In the genomic region with DNA sequence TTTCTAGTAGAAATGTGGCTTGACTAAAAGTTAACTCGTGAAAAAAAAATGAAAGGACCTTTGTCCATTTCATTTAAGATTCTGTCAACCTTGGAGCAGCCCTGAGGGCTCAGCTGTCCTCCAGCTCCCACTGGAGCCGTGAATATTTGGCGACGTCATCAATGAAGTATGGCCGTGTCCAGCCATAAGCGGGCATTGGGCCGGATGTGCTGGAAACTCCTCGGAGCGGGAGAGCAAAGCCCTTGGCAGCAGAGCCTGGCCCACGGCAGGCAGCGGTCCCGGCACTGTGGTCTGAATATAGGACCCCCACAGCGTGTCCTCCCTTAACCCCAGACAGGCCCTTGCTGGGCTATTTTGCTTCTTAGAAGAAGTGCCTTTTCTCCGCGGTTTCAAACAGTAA, we compare ENCODE assay signal across 1 cellular context.
TF ChIP-seq lines count a peak whose summit lies in the region.

No MANE protein-coding gene starts in this region.

TF ChIP-seq in HepG2, 621 proteins besides CTCF, POLR2A, EP300 and RAD21 (continued from another document):
- TF ChIP-seq CREB1 (IDR thresholded peaks at IDR 0.05): 0 out of 2 replicates have a peak, but pooled peaks have one; percentile 44
- no peak for TF ChIP-seq CREB1 (CRISPR knock-in tag; IDR thresholded peaks at IDR 0.05)
- no peak for TF ChIP-seq ZSCAN20 (CRISPR knock-in tag; IDR thresholded peaks at IDR 0.05; ENCODE audit: borderline replicate concordance)
- no peak for TF ChIP-seq NR0B2 (CRISPR knock-in tag; IDR thresholded peaks at IDR 0.05)
- TF ChIP-seq PHF8 (CRISPR knock-in tag; IDR thresholded peaks at IDR 0.05): no peak
- TF ChIP-seq HOXA7 (CRISPR knock-in tag; IDR thresholded peaks at IDR 0.05): no peak
- no peak for TF ChIP-seq SRSF1 (optimal IDR thresholded peaks at IDR 0.05; ENCODE audit: low read depth, low read length)
- no peak for TF ChIP-seq ZNF143 (CRISPR knock-in tag; IDR thresholded peaks at IDR 0.05)
- TF ChIP-seq, protein P1, sequence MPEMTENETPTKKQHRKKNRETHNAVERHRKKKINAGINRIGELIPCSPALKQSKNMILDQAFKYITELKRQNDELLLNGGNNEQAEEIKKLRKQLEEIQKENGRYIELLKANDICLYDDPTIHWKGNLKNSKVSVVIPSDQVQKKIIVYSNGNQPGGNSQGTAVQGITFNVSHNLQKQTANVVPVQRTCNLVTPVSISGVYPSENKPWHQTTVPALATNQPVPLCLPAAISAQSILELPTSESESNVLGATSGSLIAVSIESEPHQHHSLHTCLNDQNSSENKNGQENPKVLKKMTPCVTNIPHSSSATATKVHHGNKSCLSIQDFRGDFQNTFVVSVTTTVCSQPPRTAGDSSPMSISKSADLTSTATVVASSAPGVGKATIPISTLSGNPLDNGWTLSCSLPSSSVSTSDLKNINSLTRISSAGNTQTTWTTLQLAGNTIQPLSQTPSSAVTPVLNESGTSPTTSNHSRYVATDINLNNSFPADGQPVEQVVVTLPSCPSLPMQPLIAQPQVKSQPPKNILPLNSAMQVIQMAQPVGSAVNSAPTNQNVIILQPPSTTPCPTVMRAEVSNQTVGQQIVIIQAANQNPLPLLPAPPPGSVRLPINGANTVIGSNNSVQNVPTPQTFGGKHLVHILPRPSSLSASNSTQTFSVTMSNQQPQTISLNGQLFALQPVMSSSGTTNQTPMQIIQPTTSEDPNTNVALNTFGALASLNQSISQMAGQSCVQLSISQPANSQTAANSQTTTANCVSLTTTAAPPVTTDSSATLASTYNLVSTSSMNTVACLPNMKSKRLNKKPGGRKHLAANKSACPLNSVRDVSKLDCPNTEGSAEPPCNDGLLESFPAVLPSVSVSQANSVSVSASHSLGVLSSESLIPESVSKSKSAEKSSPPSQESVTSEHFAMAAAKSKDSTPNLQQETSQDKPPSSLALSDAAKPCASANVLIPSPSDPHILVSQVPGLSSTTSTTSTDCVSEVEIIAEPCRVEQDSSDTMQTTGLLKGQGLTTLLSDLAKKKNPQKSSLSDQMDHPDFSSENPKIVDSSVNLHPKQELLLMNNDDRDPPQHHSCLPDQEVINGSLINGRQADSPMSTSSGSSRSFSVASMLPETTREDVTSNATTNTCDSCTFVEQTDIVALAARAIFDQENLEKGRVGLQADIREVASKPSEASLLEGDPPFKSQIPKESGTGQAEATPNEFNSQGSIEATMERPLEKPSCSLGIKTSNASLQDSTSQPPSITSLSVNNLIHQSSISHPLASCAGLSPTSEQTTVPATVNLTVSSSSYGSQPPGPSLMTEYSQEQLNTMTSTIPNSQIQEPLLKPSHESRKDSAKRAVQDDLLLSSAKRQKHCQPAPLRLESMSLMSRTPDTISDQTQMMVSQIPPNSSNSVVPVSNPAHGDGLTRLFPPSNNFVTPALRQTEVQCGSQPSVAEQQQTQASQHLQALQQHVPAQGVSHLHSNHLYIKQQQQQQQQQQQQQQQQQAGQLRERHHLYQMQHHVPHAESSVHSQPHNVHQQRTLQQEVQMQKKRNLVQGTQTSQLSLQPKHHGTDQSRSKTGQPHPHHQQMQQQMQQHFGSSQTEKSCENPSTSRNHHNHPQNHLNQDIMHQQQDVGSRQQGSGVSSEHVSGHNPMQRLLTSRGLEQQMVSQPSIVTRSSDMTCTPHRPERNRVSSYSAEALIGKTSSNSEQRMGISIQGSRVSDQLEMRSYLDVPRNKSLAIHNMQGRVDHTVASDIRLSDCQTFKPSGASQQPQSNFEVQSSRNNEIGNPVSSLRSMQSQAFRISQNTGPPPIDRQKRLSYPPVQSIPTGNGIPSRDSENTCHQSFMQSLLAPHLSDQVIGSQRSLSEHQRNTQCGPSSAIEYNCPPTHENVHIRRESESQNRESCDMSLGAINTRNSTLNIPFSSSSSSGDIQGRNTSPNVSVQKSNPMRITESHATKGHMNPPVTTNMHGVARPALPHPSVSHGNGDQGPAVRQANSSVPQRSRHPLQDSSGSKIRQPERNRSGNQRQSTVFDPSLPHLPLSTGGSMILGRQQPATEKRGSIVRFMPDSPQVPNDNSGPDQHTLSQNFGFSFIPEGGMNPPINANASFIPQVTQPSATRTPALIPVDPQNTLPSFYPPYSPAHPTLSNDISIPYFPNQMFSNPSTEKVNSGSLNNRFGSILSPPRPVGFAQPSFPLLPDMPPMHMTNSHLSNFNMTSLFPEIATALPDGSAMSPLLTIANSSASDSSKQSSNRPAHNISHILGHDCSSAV (CRISPR knock-in tag; IDR thresholded peaks at IDR 0.05; ENCODE audit: borderline replicate concordance): no peak
- no peak for TF ChIP-seq NFE2 (CRISPR knock-in tag; IDR thresholded peaks at IDR 0.05)
- TF ChIP-seq FOXP1 (IDR thresholded peaks at IDR 0.05): no peak
- TF ChIP-seq FOXP1 (CRISPR knock-in tag; IDR thresholded peaks at IDR 0.05): no peak
- no peak for TF ChIP-seq TRAFD1 (CRISPR knock-in tag; IDR thresholded peaks at IDR 0.05; ENCODE audit: borderline replicate concordance)
- TF ChIP-seq ZBTB42 (CRISPR knock-in tag; IDR thresholded peaks at IDR 0.05): no peak
